ENCODE assay signal across 16 cellular contexts in genomic region chr10:201328-201771, GRCh38.
DNase-seq lines count a peak whose midpoint lies in the region; ATAC-seq and TF ChIP-seq lines count a peak whose summit lies in the region.
"Had no signal": no experiment of that assay in that cellular context is flagged by ENCODE, and none has a peak within 500 bp of the region (broad histone marks: within the 10 kb centered on the region; RNA-seq: fewer than 3 reads in every experiment).

No MANE protein-coding gene starts in this region.

- no peak for DNase-seq in activated CD8-positive, alpha-beta T cell treated with anti-CD3 and anti-CD28 coated beads for 36 hours
- no peak for DNase-seq in activated CD8-positive, alpha-beta T cell treated with anti-CD3 and anti-CD28 coated beads, Interleukin-2, amount 10 ng/mL, durations not matched to agents 7 days and 5 days
- no peak for DNase-seq in T-helper 17 cell
- DNase-seq in effector memory CD8-positive, alpha-beta T cell, result no peak
- no peak for DNase-seq in progenitor cell of endocrine pancreas (ENCODE audit: low spot score, unreplicated experiment)
- DNase-seq in activated CD8-positive, alpha-beta memory T cell treated with anti-CD3 and anti-CD28 coated beads, Interleukin-2, amount 10 ng/mL, durations not matched to agents 7 days and 5 days, result no peak
- DNase-seq: dorsolateral prefrontal cortex; gastrocnemius medialis; midbrain; NCI-H1092; NCI-H2171 treated with DMSO at 0.1 percent for 48 hours; stimulated activated naive CD4-positive, alpha-beta T cell treated with Interleukin-2 at 50 U/mL for 16 hours had no signal

- no peak for TF ChIP-seq CTCF in activated CD8-positive, alpha-beta T cell treated with anti-CD3 and anti-CD28 coated beads for 36 hours (IDR thresholded peaks at IDR 0.05)
- TF ChIP-seq CTCF in progenitor cell of endocrine pancreas (IDR thresholded peaks at IDR 0.05; ENCODE audit: unreplicated experiment), result no peak

- H3K36me3 Mint-ChIP-seq in activated CD8-positive, alpha-beta T cell treated with anti-CD3 and anti-CD28 coated beads for 36 hours (ENCODE audit: low read depth), result peaks cover 2% of the 10 kb centered on the region
- peaks cover 5% of the 10 kb centered on the region for H3K36me3 Mint-ChIP-seq in activated CD8-positive, alpha-beta T cell treated with anti-CD3 and anti-CD28 coated beads, Interleukin-2, amount 10 ng/mL, durations not matched to agents 7 days and 5 days (ENCODE audit: low read depth)
- H3K36me3 Mint-ChIP-seq in T-helper 17 cell (ENCODE audit: low read depth) (peaks cover 3% of the 10 kb centered on the region), progenitor cell of endocrine pancreas (ENCODE audit: insufficient read depth) (peaks cover 7% of the 10 kb centered on the region)
- H3K36me3 Mint-ChIP-seq in effector memory CD8-positive, alpha-beta T cell (ENCODE audit: insufficient read depth), result peaks cover 4% of the 10 kb centered on the region
- H3K36me3 Mint-ChIP-seq in activated CD8-positive, alpha-beta memory T cell treated with anti-CD3 and anti-CD28 coated beads, Interleukin-2, amount 10 ng/mL, durations not matched to agents 7 days and 5 days, result peaks cover 7% of the 10 kb centered on the region

- peak; percentile 53 for ATAC-seq in activated CD8-positive, alpha-beta T cell treated with anti-CD3 and anti-CD28 coated beads for 36 hours
- no peak for ATAC-seq in activated CD8-positive, alpha-beta T cell treated with anti-CD3 and anti-CD28 coated beads, Interleukin-2, amount 10 ng/mL, durations not matched to agents 7 days and 5 days
- ATAC-seq in T-helper 17 cell (no peak), GM21786 (IDR thresholded peaks at IDR 0.05; ENCODE audit: unreplicated experiment) (no peak), GM18517 (IDR thresholded peaks at IDR 0.05; ENCODE audit: unreplicated experiment) (no peak)
- no peak for ATAC-seq in effector memory CD8-positive, alpha-beta T cell (replicated peaks)
- ATAC-seq in activated CD8-positive, alpha-beta memory T cell treated with anti-CD3 and anti-CD28 coated beads, Interleukin-2, amount 10 ng/mL, durations not matched to agents 7 days and 5 days, result no peak
- ATAC-seq: A549, gastrocnemius medialis, Right ventricle myocardium inferior had no signal

- no peaks in the 10 kb centered on the region for H3K9me3 ChIP-seq in T-helper 17 cell (ENCODE audit: control insufficient read depth, low read length, poor library complexity, severe bottlenecking)
- H3K9me3 ChIP-seq: A549, gastrocnemius medialis had no signal

- intact Hi-C loops in activated CD8-positive, alpha-beta T cell treated with anti-CD3 and anti-CD28 coated beads for 36 hours (cut with micrococcal nuclease), result no loop called here

- peaks cover 20% of the 10 kb centered on the region for H3K4me1 Mint-ChIP-seq in activated CD8-positive, alpha-beta T cell treated with anti-CD3 and anti-CD28 coated beads for 36 hours (ENCODE audit: low read depth)
- H3K4me1 Mint-ChIP-seq in activated CD8-positive, alpha-beta T cell treated with anti-CD3 and anti-CD28 coated beads, Interleukin-2, amount 10 ng/mL, durations not matched to agents 7 days and 5 days (ENCODE audit: low read depth), result no peaks in the 10 kb centered on the region
- H3K4me1 Mint-ChIP-seq in T-helper 17 cell (peaks cover 14% of the 10 kb centered on the region), progenitor cell of endocrine pancreas (ENCODE audit: low read depth) (peaks cover 2% of the 10 kb centered on the region)
- H3K4me1 Mint-ChIP-seq in effector memory CD8-positive, alpha-beta T cell (ENCODE audit: low read depth in 2 of 2), result peaks cover 12 to 38% of the 10 kb centered on the region in 2 donors
- H3K4me1 Mint-ChIP-seq in activated CD8-positive, alpha-beta memory T cell treated with anti-CD3 and anti-CD28 coated beads, Interleukin-2, amount 10 ng/mL, durations not matched to agents 7 days and 5 days, result no peaks in the 10 kb centered on the region

- H3K9me3 Mint-ChIP-seq in activated CD8-positive, alpha-beta T cell treated with anti-CD3 and anti-CD28 coated beads for 36 hours, result peaks cover under 1% of the 10 kb centered on the region
- H3K9me3 Mint-ChIP-seq in activated CD8-positive, alpha-beta T cell treated with anti-CD3 and anti-CD28 coated beads, Interleukin-2, amount 10 ng/mL, durations not matched to agents 7 days and 5 days (ENCODE audit: insufficient read depth), result no peaks in the 10 kb centered on the region
- no peaks in the 10 kb centered on the region for H3K9me3 Mint-ChIP-seq in effector memory CD8-positive, alpha-beta T cell
- H3K9me3 Mint-ChIP-seq in progenitor cell of endocrine pancreas (ENCODE audit: low read depth), result peaks cover under 1% of the 10 kb centered on the region
- H3K9me3 Mint-ChIP-seq in activated CD8-positive, alpha-beta memory T cell treated with anti-CD3 and anti-CD28 coated beads, Interleukin-2, amount 10 ng/mL, durations not matched to agents 7 days and 5 days (ENCODE audit: low read depth), result no peaks in the 10 kb centered on the region

- POLR2A ChIA-PET in activated CD8-positive, alpha-beta T cell treated with anti-CD3 and anti-CD28 coated beads for 36 hours (lab: Charles Lee), result no interaction called here
- POLR2A ChIA-PET in activated CD8-positive, alpha-beta T cell treated with anti-CD3 and anti-CD28 coated beads, Interleukin-2, amount 10 ng/mL, durations not matched to agents 7 days and 5 days (lab: Charles Lee), result no interaction called here

- no peak overlapping the region for H3K4me3 Mint-ChIP-seq in activated CD8-positive, alpha-beta T cell treated with anti-CD3 and anti-CD28 coated beads for 36 hours
- H3K4me3 Mint-ChIP-seq in activated CD8-positive, alpha-beta T cell treated with anti-CD3 and anti-CD28 coated beads, Interleukin-2, amount 10 ng/mL, durations not matched to agents 7 days and 5 days, result no peak overlapping the region
- H3K4me3 Mint-ChIP-seq in T-helper 17 cell (no peak overlapping the region), progenitor cell of endocrine pancreas (ENCODE audit: low read depth) (no peak overlapping the region)
- H3K4me3 Mint-ChIP-seq in effector memory CD8-positive, alpha-beta T cell, result no peak overlapping the region
- no peak overlapping the region for H3K4me3 Mint-ChIP-seq in activated CD8-positive, alpha-beta memory T cell treated with anti-CD3 and anti-CD28 coated beads, Interleukin-2, amount 10 ng/mL, durations not matched to agents 7 days and 5 days

- no peak overlapping the region for H3K27ac Mint-ChIP-seq in activated CD8-positive, alpha-beta T cell treated with anti-CD3 and anti-CD28 coated beads for 36 hours
- H3K27ac Mint-ChIP-seq in activated CD8-positive, alpha-beta T cell treated with anti-CD3 and anti-CD28 coated beads, Interleukin-2, amount 10 ng/mL, durations not matched to agents 7 days and 5 days, result no peak overlapping the region
- H3K27ac Mint-ChIP-seq in T-helper 17 cell, result peak overlapping the region; percentile 57
- H3K27ac Mint-ChIP-seq in effector memory CD8-positive, alpha-beta T cell, result peak overlapping the region; percentile 0 to 4
- peak overlapping the region; percentile 46 for H3K27ac Mint-ChIP-seq in progenitor cell of endocrine pancreas
- H3K27ac Mint-ChIP-seq in activated CD8-positive, alpha-beta memory T cell treated with anti-CD3 and anti-CD28 coated beads, Interleukin-2, amount 10 ng/mL, durations not matched to agents 7 days and 5 days, result no peak overlapping the region

- CTCF ChIA-PET in activated CD8-positive, alpha-beta T cell treated with anti-CD3 and anti-CD28 coated beads for 36 hours (lab: Charles Lee), result no interaction called here
- CTCF ChIA-PET in activated CD8-positive, alpha-beta T cell treated with anti-CD3 and anti-CD28 coated beads, Interleukin-2, amount 10 ng/mL, durations not matched to agents 7 days and 5 days (lab: Charles Lee), result no interaction called here
- CTCF ChIA-PET in activated CD8-positive, alpha-beta memory T cell treated with anti-CD3 and anti-CD28 coated beads, Interleukin-2, amount 10 ng/mL, durations not matched to agents 7 days and 5 days (lab: Charles Lee), result no interaction called here

- no peaks in the 10 kb centered on the region for H3K27me3 Mint-ChIP-seq in activated CD8-positive, alpha-beta T cell treated with anti-CD3 and anti-CD28 coated beads for 36 hours
- H3K27me3 Mint-ChIP-seq in activated CD8-positive, alpha-beta T cell treated with anti-CD3 and anti-CD28 coated beads, Interleukin-2, amount 10 ng/mL, durations not matched to agents 7 days and 5 days (ENCODE audit: low read depth), result no peaks in the 10 kb centered on the region
- H3K27me3 Mint-ChIP-seq in T-helper 17 cell (no peaks in the 10 kb centered on the region), progenitor cell of endocrine pancreas (no peaks in the 10 kb centered on the region)
- no peaks in the 10 kb centered on the region for H3K27me3 Mint-ChIP-seq in effector memory CD8-positive, alpha-beta T cell
- H3K27me3 Mint-ChIP-seq in activated CD8-positive, alpha-beta memory T cell treated with anti-CD3 and anti-CD28 coated beads, Interleukin-2, amount 10 ng/mL, durations not matched to agents 7 days and 5 days, result no peaks in the 10 kb centered on the region

Comparison
In these comparisons a context has a peak if more than half of its experiments do, and no peak if none do; other contexts are left out.
1. H3K27ac Mint-ChIP-seq: peak in T-helper 17 cell (single experiment), effector memory CD8-positive, alpha-beta T cell (2 of 2) and progenitor cell of endocrine pancreas (single experiment); none in activated CD8-positive, alpha-beta T cell treated with anti-CD3 and anti-CD28 coated beads for 36 hours (single experiment), activated CD8-positive, alpha-beta T cell treated with anti-CD3 and anti-CD28 coated beads, Interleukin-2, amount 10 ng/mL, durations not matched to agents 7 days and 5 days (single experiment) and activated CD8-positive, alpha-beta memory T cell treated with anti-CD3 and anti-CD28 coated beads, Interleukin-2, amount 10 ng/mL, durations not matched to agents 7 days and 5 days (single experiment).